Comparison of ENCODE assay signal across 18 cellular contexts in genomic region chr11:20070459-20070858, GRCh38.
DNase-seq lines count a peak whose midpoint lies in the region; ATAC-seq and TF ChIP-seq lines count a peak whose summit lies in the region.
"Had no signal": no experiment of that assay in that cellular context is flagged by ENCODE, and none has a peak within 500 bp of the region (broad histone marks: within the 10 kb centered on the region; RNA-seq: fewer than 3 reads in every experiment).

No MANE protein-coding gene starts in this region.

- H3K9ac ChIP-seq in mammary epithelial cell (ENCODE audit: insufficient read depth, low read length) (no peak overlapping the region), fibroblast of lung (ENCODE audit: insufficient read depth, low read length) (no peak overlapping the region), H9 (ENCODE audit: extremely low read depth, insufficient read length, low read length) (no peak overlapping the region)

- no peak overlapping the region for H2BK120ac ChIP-seq in H9 (ENCODE audit: low read depth, low read length, poor library complexity, severe bottlenecking)

- no peaks in the 10 kb centered on the region for H3K23me2 ChIP-seq in H9 (ENCODE audit: insufficient read length, low read depth, low read length, poor library complexity, severe bottlenecking)

- H2AFZ ChIP-seq in mammary epithelial cell (ENCODE audit: low read depth, low read length) (no peak overlapping the region), fibroblast of lung (ENCODE audit: low read length) (no peak overlapping the region), H9 (ENCODE audit: low read length) (no peak overlapping the region)

- H3K18ac ChIP-seq in H9 (ENCODE audit: insufficient read length, low read depth, low read length) = no peak overlapping the region

- H4K91ac ChIP-seq in H9 (ENCODE audit: insufficient read length, low read depth, low read length) = no peak overlapping the region

- WGBS in mammary epithelial cell (ENCODE audit: low coverage, missing lambda C conversion rate) = 87% methylated on average over 3 of the region's 3 CpGs
- WGBS in H9 (ENCODE audit: extremely low coverage, insufficient read length, low lambda C conversion rate) = no CpG with 5 or more reads among the region's 3 CpGs

- H3K23ac ChIP-seq in H9 (ENCODE audit: insufficient read length, low read depth, low read length) = no peak overlapping the region

- H3K9me3 ChIP-seq in mammary epithelial cell (replicated peaks; ENCODE audit: insufficient read depth, low read length) (no peaks in the 10 kb centered on the region), fibroblast of lung (ENCODE audit: control insufficient read depth, insufficient read depth, low read depth, low read length) (no peaks in the 10 kb centered on the region), tibial artery (no peaks in the 10 kb centered on the region), H9 (ENCODE audit: control insufficient read depth, low read depth, low read length) (no peaks in the 10 kb centered on the region)
- H3K9me3 ChIP-seq: upper lobe of left lung had no signal

- H3K36me3 ChIP-seq in mammary epithelial cell (ENCODE audit: insufficient read depth, low read length) = peaks cover 4% of the 10 kb centered on the region
- H3K36me3 ChIP-seq in fibroblast of lung (ENCODE audit: control insufficient read depth, insufficient read depth, low read length) = peaks cover 4% of the 10 kb centered on the region
- H3K36me3 ChIP-seq in tibial artery = peaks cover 32 to 56% (median 34%) of the 10 kb centered on the region in 3 donors

- ATAC-seq in GM21737 (IDR thresholded peaks at IDR 0.05; ENCODE audit: unreplicated experiment) = no peak

- H3K56ac ChIP-seq in H9 (ENCODE audit: insufficient read length, low read depth, low read length) = no peak overlapping the region

- no peak overlapping the region for H3K14ac ChIP-seq in H9 (ENCODE audit: insufficient read depth, low read length)

- intact Hi-C loops in MCF 10A (cut with micrococcal nuclease) (no loop called here), mammary epithelial cell (cut with micrococcal nuclease) (no loop called here), tibial artery (cut with DNase I; ENCODE audit: low total_unique reads) (no loop called here)

- no peak overlapping the region for H3K4me2 ChIP-seq in mammary epithelial cell (ENCODE audit: insufficient read depth, low read depth, low read length)
- H3K4me2 ChIP-seq in fibroblast of lung (ENCODE audit: extremely low read depth, insufficient read depth, low read length) = no peak overlapping the region
- no peak overlapping the region for H3K4me2 ChIP-seq in H9 (ENCODE audit: insufficient read depth, insufficient read length, low read length)

- H4K5ac ChIP-seq in H9 (ENCODE audit: insufficient read length, low read depth, low read length) = no peak overlapping the region

- H2BK20ac ChIP-seq in H9 (ENCODE audit: low read depth, low read length, poor library complexity, severe bottlenecking) = no peak overlapping the region

- CTCF ChIA-PET in MCF 10A (lab: Yijun Ruan, JAX) = interaction anchor here (0.7 to 1.1 kb wide), 3 partner anchors 21 to 120 kb away, joined by 3 to 4 read pairs (median 4); no protein-coding TSS in a partner anchor
- CTCF ChIA-PET in mammary epithelial cell (lab: Charles Lee; ENCODE audit: low non-redundant PET) = no interaction called here

- in situ Hi-C loops in mammary epithelial cell (cut with MboI; ENCODE audit: low sequenced_read_pairs in 2 of 2) = no loop called here

- H3K27me3 Mint-ChIP-seq in MCF 10A (ENCODE audit: insufficient read depth, unreplicated experiment) (no peaks in the 10 kb centered on the region), H9 (ENCODE audit: low read depth) (no peaks in the 10 kb centered on the region)
- H3K27me3 Mint-ChIP-seq: activated CD4-positive, alpha-beta memory T cell treated with anti-CD3 and anti-CD28 coated beads for 36 hours had no signal

- H4K20me1 ChIP-seq in mammary epithelial cell (ENCODE audit: insufficient read depth, low read length) (no peaks in the 10 kb centered on the region), fibroblast of lung (ENCODE audit: control insufficient read depth, extremely low read depth, insufficient read depth, low read length) (no peaks in the 10 kb centered on the region), H9 (ENCODE audit: control insufficient read depth, insufficient read depth, insufficient read length) (no peaks in the 10 kb centered on the region)

- H3K9me3 Mint-ChIP-seq in MCF 10A (ENCODE audit: unreplicated experiment) (no peaks in the 10 kb centered on the region), H9 (no peaks in the 10 kb centered on the region)
- H3K9me3 Mint-ChIP-seq: activated CD4-positive, alpha-beta memory T cell treated with anti-CD3 and anti-CD28 coated beads for 36 hours; CD8-positive, alpha-beta memory T cell; central memory CD8-positive, alpha-beta T cell; T-helper 2 cell treated with Interferon-gamma antibody and Interleukin-4, amounts not matched to agents 5 μg/mL and 100 μg/mL, for 36 hours had no signal

- BruUV-seq in MCF 10A (replicated peaks; lab: Mats Ljungman, UMichigan) (no TSS peak), mammary epithelial cell (replicated peaks; lab: Mats Ljungman, UMichigan) (no TSS peak)

- H3K36me3 Mint-ChIP-seq in MCF 10A (ENCODE audit: insufficient read depth, unreplicated experiment) = peaks cover 100% of the 10 kb centered on the region
- peaks cover 65 to 76% (median 73%) of the 10 kb centered on the region in 3 experiments for H3K36me3 Mint-ChIP-seq in H9 (ENCODE audit: insufficient read depth in 1 of 3, low read depth in 3 of 3)
- H3K36me3 Mint-ChIP-seq: activated CD4-positive, alpha-beta memory T cell treated with anti-CD3 and anti-CD28 coated beads for 36 hours; CD8-positive, alpha-beta memory T cell had no signal

- H4K8ac ChIP-seq in H9 (replicated peaks; ENCODE audit: insufficient read length, low read depth, low read length) = no peak overlapping the region

- POLR2A ChIA-PET in MCF 10A (lab: Yijun Ruan, JAX) = no interaction called here

- H3K79me2 ChIP-seq in mammary epithelial cell (ENCODE audit: insufficient read depth, low read length) (no peaks in the 10 kb centered on the region), fibroblast of lung (ENCODE audit: control insufficient read depth, insufficient read depth, low read length) (no peaks in the 10 kb centered on the region), H9 (ENCODE audit: insufficient read depth, low read length) (no peaks in the 10 kb centered on the region)

- H2BK12ac ChIP-seq in H9 (ENCODE audit: insufficient read length, low read depth, low read length) = no peak overlapping the region

- no peak for DNase-seq in MCF 10A (ENCODE audit: unreplicated experiment)
- DNase-seq in mammary epithelial cell = no peak
- DNase-seq in NCI-H510A (lab: John Stamatoyannopoulos, UW) = peak; percentile 53
- peak; percentile 64 to 79 for DNase-seq in fibroblast of lung (ENCODE audit: low read depth in 2 of 2)
- DNase-seq in tibial artery = no peak
- DNase-seq in H9 = no peak
- no peak for DNase-seq in HUDEP-2 (lab: John Stamatoyannopoulos, UW; ENCODE audit: unreplicated experiment in 76 of 76)
- DNase-seq: activated CD4-positive, alpha-beta memory T cell treated with anti-CD3 and anti-CD28 coated beads for 36 hours; activated effector memory CD4-positive, alpha-beta T cell treated with Interleukin-2 at 50 U/mL for 16 hours; CD8-positive, alpha-beta memory T cell; erythroblast; NCI-H2171; nucleus accumbens; RPMI8226; upper lobe of left lung had no signal

- peaks cover 14% of the 10 kb centered on the region for H3K4me1 Mint-ChIP-seq in MCF 10A (ENCODE audit: insufficient read depth, unreplicated experiment)
- H3K4me1 Mint-ChIP-seq in H9 = peaks cover 35 to 40% of the 10 kb centered on the region in 2 experiments
- H3K4me1 Mint-ChIP-seq: CD8-positive, alpha-beta memory T cell; central memory CD8-positive, alpha-beta T cell had no signal

- no peak overlapping the region for H3K4me3 ChIP-seq in mammary epithelial cell (replicated peaks in 1 of 3; ENCODE audit: insufficient read depth in 1 of 3, low read depth in 2 of 3, low read length in 3 of 3)
- H3K4me3 ChIP-seq in fibroblast of lung (replicated peaks in 1 of 4; ENCODE audit: control extremely low read depth in 1 of 4, insufficient read depth in 1 of 4, low read depth in 3 of 4, low read length in 4 of 4) = no peak overlapping the region
- no peak overlapping the region for H3K4me3 ChIP-seq in tibial artery
- H3K4me3 ChIP-seq: upper lobe of left lung had no signal

- no peak overlapping the region for H3K27ac ChIP-seq in mammary epithelial cell (ENCODE audit: insufficient read depth, low read depth, low read length)
- no peak overlapping the region for H3K27ac ChIP-seq in fibroblast of lung (ENCODE audit: insufficient read depth, low read length)
- H3K27ac ChIP-seq in tibial artery = peak overlapping the region; percentile 39 to 53
- no peak overlapping the region for H3K27ac ChIP-seq in H9 (ENCODE audit: insufficient read length, low read depth, low read length)

- no peak overlapping the region for H2BK15ac ChIP-seq in H9 (ENCODE audit: low read depth, low read length)

- H2AK5ac ChIP-seq in H9 (ENCODE audit: insufficient read length, low read length) = no peak overlapping the region

- H3K4me3 Mint-ChIP-seq in MCF 10A (ENCODE audit: unreplicated experiment) = no peak overlapping the region
- H3K4me3 Mint-ChIP-seq in H9 = no peak overlapping the region
- H3K4me3 Mint-ChIP-seq: activated CD4-positive, alpha-beta memory T cell treated with anti-CD3 and anti-CD28 coated beads for 36 hours; CD8-positive, alpha-beta memory T cell; central memory CD8-positive, alpha-beta T cell; T-helper 2 cell treated with Interferon-gamma antibody and Interleukin-4, amounts not matched to agents 5 μg/mL and 100 μg/mL, for 36 hours had no signal

- H3K4ac ChIP-seq in H9 (ENCODE audit: low read depth, low read length) = no peak overlapping the region

- H3K27ac Mint-ChIP-seq in MCF 10A (ENCODE audit: low read depth, unreplicated experiment) (peak overlapping the region; percentile 27), H9 (peak overlapping the region in 1 of 3 experiments; percentile 31; a peak in 1 of 7 replicates)
- H3K27ac Mint-ChIP-seq: activated CD4-positive, alpha-beta memory T cell treated with anti-CD3 and anti-CD28 coated beads for 36 hours; CD8-positive, alpha-beta memory T cell; T-helper 2 cell treated with Interferon-gamma antibody and Interleukin-4, amounts not matched to agents 5 μg/mL and 100 μg/mL, for 36 hours had no signal

- H3T11ph ChIP-seq in H9 (ENCODE audit: low read length) = no peak overlapping the region

- H3K79me1 ChIP-seq in H9 (ENCODE audit: insufficient read depth, low read depth, low read length, poor library complexity, severe bottlenecking) = no peaks in the 10 kb centered on the region

- dilution Hi-C loops in mammary epithelial cell (cut with HindIII; ENCODE audit: low sequenced_read_pairs) = no loop called here

- no peaks in the 10 kb centered on the region for H3K4me1 ChIP-seq in mammary epithelial cell (ENCODE audit: insufficient read depth, low read length)
- H3K4me1 ChIP-seq in fibroblast of lung (ENCODE audit: control insufficient read depth, extremely low read depth, insufficient read depth, low read length) = no peaks in the 10 kb centered on the region
- H3K4me1 ChIP-seq in tibial artery = peaks cover 0 to 10% (median 8%) of the 10 kb centered on the region in 4 donors
- H3K4me1 ChIP-seq in H9 (ENCODE audit: insufficient read depth, low read length) = peaks cover 7% of the 10 kb centered on the region; the same call in 1 of the 2 replicates

- H2BK5ac ChIP-seq in H9 (ENCODE audit: insufficient read length, low read length) = no peak overlapping the region

- TF ChIP-seq CTCF in MCF 10A (IDR thresholded peaks at IDR 0.05; ENCODE audit: unreplicated experiment) (no peak), mammary epithelial cell (conservative IDR thresholded peaks at IDR 0.05 in 1 of 2, IDR thresholded peaks at IDR 0.05 in 1 of 2; ENCODE audit: extremely low read depth in 1 of 2, insufficient read depth in 1 of 2, low read depth in 1 of 2, low read length in 2 of 2) (no peak), fibroblast of lung (conservative IDR thresholded peaks at IDR 0.05 in 1 of 2, IDR thresholded peaks at IDR 0.05 in 1 of 2; ENCODE audit: low read depth in 1 of 2, low read length in 2 of 2) (no peak), tibial artery (IDR thresholded peaks at IDR 0.05) (no peak), H9 (conservative IDR thresholded peaks at IDR 0.05) (no peak)

- H3K27me3 ChIP-seq in mammary epithelial cell (ENCODE audit: insufficient read depth, low read length) (no peaks in the 10 kb centered on the region), fibroblast of lung (ENCODE audit: control insufficient read depth, insufficient read depth, low read length) (no peaks in the 10 kb centered on the region), tibial artery (no peaks in the 10 kb centered on the region), H9 (ENCODE audit: insufficient read depth, low read length) (no peaks in the 10 kb centered on the region)
- H3K27me3 ChIP-seq: upper lobe of left lung had no signal

Comparison
In these comparisons a context has a peak if more than half of its experiments do, and no peak if none do; other contexts are left out.
1. DNase-seq: peak in NCI-H510A (single experiment) and fibroblast of lung (2 of 2); none in MCF 10A (single experiment), mammary epithelial cell (single experiment), tibial artery (0 of 2), H9 (single experiment) and HUDEP-2 (0 of 76).
2. H3K27ac ChIP-seq: peak in tibial artery (2 of 2); none in mammary epithelial cell (single experiment), fibroblast of lung (single experiment) and H9 (single experiment).